ENCODE assay signal across 21 cellular contexts in genomic region chr14:37274652-37275051, GRCh38.
"Had no signal": no experiment of that assay in that cellular context is flagged by ENCODE, and none has a peak within 500 bp of the region (broad histone marks: within the 10 kb centered on the region; RNA-seq: fewer than 3 reads in every experiment).

No MANE protein-coding gene starts in this region.

- H3K27ac ChIP-seq: SJSA1, SK-N-MC had no signal

- DNase-seq: KBM-7, MV-4-11, NCI-H1092, NCI-H1105 treated with DMSO at 0.1 percent for 48 hours, NCI-H1417 treated with DMSO at 0.1 percent for 48 hours, NCI-H146, NCI-H1694 treated with DMSO at 0.1 percent for 48 hours, NCI-H1930, NCI-H2081, NCI-H2107, NCI-H2171 treated with DMSO at 0.1 percent for 48 hours, NCI-H345, NCI-H524 treated with DMSO at 0.1 percent for 48 hours, NCI-H774, Right ventricle myocardium superior, RPMI8226, SIG-M5 had no signal

- H3K27me3 ChIP-seq: SJSA1 had no signal

- FAIRE-seq: RCC 7860 had no signal

- H3K4me3 ChIP-seq: SJSA1, SK-N-MC had no signal

- H3K27me3 Mint-ChIP-seq: IgD-negative memory B cell had no signal

- H3K36me3 ChIP-seq: SJSA1 had no signal

- H3K4me1 Mint-ChIP-seq: IgD-negative memory B cell had no signal

- H3K36me3 Mint-ChIP-seq: IgD-negative memory B cell had no signal

- H3K9me3 ChIP-seq: SJSA1 had no signal

- H3K4me3 Mint-ChIP-seq: IgD-negative memory B cell had no signal

- H3K4me1 ChIP-seq: SJSA1 had no signal

- H3K27ac Mint-ChIP-seq: IgD-negative memory B cell had no signal
